ENCODE assay signal across 1 cellular context in the genomic region with DNA sequence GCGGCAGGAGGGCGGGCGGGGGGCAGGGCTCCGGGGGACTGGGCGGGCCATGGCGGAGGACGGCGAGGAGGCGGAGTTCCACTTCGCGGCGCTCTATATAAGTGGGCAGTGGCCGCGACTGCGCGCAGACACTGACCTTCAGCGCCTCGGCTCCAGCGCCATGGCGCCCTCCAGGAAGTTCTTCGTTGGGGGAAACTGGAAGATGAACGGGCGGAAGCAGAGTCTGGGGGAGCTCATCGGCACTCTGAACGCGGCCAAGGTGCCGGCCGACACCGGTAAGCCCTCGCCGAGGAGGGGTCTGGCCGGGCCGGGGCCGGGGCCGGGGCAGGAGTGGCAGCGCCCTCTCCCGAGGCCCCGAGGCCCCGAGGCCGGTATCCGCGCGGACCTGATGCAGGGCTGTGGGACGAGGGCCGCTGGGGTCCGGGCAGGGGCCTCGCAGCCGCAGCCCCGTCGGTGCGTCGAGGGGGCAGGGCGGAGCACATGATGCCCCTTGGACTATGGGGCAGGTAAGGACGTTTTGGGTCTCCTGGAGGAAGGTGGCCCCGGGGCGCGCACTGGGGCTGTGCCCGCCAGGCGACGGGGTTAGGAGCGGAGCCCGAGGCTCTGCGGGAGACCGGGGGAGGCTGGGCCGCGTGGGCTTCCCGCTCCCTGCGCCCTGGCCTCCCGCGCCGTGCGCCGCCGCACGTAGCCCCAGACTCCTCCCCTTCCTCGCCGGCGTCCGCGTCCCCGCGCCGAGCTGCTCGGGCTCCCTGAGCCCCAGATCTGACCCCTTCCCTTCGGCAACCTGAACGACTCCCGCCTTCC.
TF ChIP-seq lines count a peak whose summit lies in the region.

A gene (plus strand): TSS at position 125 of the 804 bp plus-strand sequence. CDS start 36 bp downstream, at position 161.

TF ChIP-seq in HepG2, 621 proteins besides CTCF, POLR2A, EP300 and RAD21 (continued from another document and continues in another):
- TF ChIP-seq, protein P1, sequence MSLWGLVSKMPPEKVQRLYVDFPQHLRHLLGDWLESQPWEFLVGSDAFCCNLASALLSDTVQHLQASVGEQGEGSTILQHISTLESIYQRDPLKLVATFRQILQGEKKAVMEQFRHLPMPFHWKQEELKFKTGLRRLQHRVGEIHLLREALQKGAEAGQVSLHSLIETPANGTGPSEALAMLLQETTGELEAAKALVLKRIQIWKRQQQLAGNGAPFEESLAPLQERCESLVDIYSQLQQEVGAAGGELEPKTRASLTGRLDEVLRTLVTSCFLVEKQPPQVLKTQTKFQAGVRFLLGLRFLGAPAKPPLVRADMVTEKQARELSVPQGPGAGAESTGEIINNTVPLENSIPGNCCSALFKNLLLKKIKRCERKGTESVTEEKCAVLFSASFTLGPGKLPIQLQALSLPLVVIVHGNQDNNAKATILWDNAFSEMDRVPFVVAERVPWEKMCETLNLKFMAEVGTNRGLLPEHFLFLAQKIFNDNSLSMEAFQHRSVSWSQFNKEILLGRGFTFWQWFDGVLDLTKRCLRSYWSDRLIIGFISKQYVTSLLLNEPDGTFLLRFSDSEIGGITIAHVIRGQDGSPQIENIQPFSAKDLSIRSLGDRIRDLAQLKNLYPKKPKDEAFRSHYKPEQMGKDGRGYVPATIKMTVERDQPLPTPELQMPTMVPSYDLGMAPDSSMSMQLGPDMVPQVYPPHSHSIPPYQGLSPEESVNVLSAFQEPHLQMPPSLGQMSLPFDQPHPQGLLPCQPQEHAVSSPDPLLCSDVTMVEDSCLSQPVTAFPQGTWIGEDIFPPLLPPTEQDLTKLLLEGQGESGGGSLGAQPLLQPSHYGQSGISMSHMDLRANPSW (CRISPR knock-in tag; IDR thresholded peaks at IDR 0.05; ENCODE audit: borderline replicate concordance), result no peak
- TF ChIP-seq GTF3A (CRISPR knock-in tag; conservative IDR thresholded peaks at IDR 0.05), result no peak
- TF ChIP-seq PHF20 (CRISPR knock-in tag; IDR thresholded peaks at IDR 0.05), result no peak; the same call in 1 of the 2 replicates
- peak; percentile 43; the same call in 1 of the 2 replicates for TF ChIP-seq NFYC (CRISPR knock-in tag; IDR thresholded peaks at IDR 0.05)
- TF ChIP-seq NKX3-1 (CRISPR knock-in tag; IDR thresholded peaks at IDR 0.05), result 0 out of 2 replicates have a peak, but pooled peaks have one; percentile 31
- TF ChIP-seq RARG (CRISPR knock-in tag; IDR thresholded peaks at IDR 0.05; ENCODE audit: low read depth), result no peak
- TF ChIP-seq ZNF839 (CRISPR knock-in tag; IDR thresholded peaks at IDR 0.05; ENCODE audit: borderline replicate concordance), result no peak
- no peak; the same call in 1 of the 2 replicates for TF ChIP-seq ZNF556 (CRISPR knock-in tag; IDR thresholded peaks at IDR 0.05; ENCODE audit: borderline replicate concordance)
- no peak for TF ChIP-seq TBP (CRISPR knock-in tag; IDR thresholded peaks at IDR 0.05)
- no peak for TF ChIP-seq RCOR2 (CRISPR knock-in tag; IDR thresholded peaks at IDR 0.05)
- TF ChIP-seq, protein P2, sequence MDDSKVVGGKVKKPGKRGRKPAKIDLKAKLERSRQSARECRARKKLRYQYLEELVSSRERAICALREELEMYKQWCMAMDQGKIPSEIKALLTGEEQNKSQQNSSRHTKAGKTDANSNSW (CRISPR knock-in tag; IDR thresholded peaks at IDR 0.05; ENCODE audit: borderline replicate concordance), result peak; percentile 45; the same call in 1 of the 2 replicates
- no peak for TF ChIP-seq ATAD3A (CRISPR knock-in tag; IDR thresholded peaks at IDR 0.05)
- TF ChIP-seq MTF1 (CRISPR knock-in tag; IDR thresholded peaks at IDR 0.05), result peak; percentile 70; the same call in 1 of the 2 replicates
- TF ChIP-seq ZMYM2 (CRISPR knock-in tag; IDR thresholded peaks at IDR 0.05), result no peak
- TF ChIP-seq ZSCAN29 (CRISPR knock-in tag; conservative IDR thresholded peaks at IDR 0.05), result no peak
- TF ChIP-seq ELF4 (CRISPR knock-in tag; IDR thresholded peaks at IDR 0.05; ENCODE audit: borderline replicate concordance), result no peak
- TF ChIP-seq, protein P3, sequence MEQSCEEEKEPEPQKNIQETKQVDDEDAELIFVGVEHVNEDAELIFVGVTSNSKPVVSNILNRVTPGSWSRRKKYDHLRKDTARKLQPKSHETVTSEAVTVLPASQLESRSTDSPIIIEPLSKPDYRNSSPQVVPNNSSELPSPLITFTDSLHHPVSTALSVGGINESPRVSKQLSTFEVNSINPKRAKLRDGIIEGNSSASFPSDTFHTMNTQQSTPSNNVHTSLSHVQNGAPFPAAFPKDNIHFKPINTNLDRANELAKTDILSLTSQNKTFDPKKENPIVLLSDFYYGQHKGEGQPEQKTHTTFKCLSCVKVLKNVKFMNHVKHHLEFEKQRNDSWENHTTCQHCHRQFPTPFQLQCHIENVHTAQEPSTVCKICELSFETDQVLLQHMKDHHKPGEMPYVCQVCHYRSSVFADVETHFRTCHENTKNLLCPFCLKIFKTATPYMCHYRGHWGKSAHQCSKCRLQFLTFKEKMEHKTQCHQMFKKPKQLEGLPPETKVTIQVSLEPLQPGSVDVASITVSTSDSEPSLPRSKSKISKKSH (CRISPR knock-in tag; IDR thresholded peaks at IDR 0.05; ENCODE audit: borderline replicate concordance), result 0 out of 2 replicates have a peak, but pooled peaks have one; percentile 37
- 0 out of 2 replicates have a peak, but pooled peaks have one; percentile 63 for TF ChIP-seq ZFP90 (CRISPR knock-in tag; IDR thresholded peaks at IDR 0.05; ENCODE audit: borderline replicate concordance)
- no peak; the same call in 1 of the 2 replicates for TF ChIP-seq MXD4 (CRISPR knock-in tag; IDR thresholded peaks at IDR 0.05)
- TF ChIP-seq ZNF205 (CRISPR knock-in tag; IDR thresholded peaks at IDR 0.05), result peak; percentile 49; the same call in 1 of the 2 replicates
- no peak for TF ChIP-seq TEAD3 (CRISPR knock-in tag; optimal IDR thresholded peaks at IDR 0.05; ENCODE audit: borderline replicate concordance)
- TF ChIP-seq SMYD3 (CRISPR knock-in tag; IDR thresholded peaks at IDR 0.05), result no peak; the same call in 1 of the 2 replicates
- peak; percentile 93; the same call in 1 of the 2 replicates for TF ChIP-seq ZNF430 (CRISPR knock-in tag; IDR thresholded peaks at IDR 0.05)
- TF ChIP-seq ZFP36 (IDR thresholded peaks at IDR 0.05; ENCODE audit: borderline replicate concordance, low read depth, low read length, partially characterized antibody), result no peak
- peak; percentile 62 for TF ChIP-seq ZNF501 (CRISPR knock-in tag; IDR thresholded peaks at IDR 0.05)
- no peak for TF ChIP-seq ZNF572 (CRISPR knock-in tag; IDR thresholded peaks at IDR 0.05)
- no peak for TF ChIP-seq TBX3 (IDR thresholded peaks at IDR 0.05; ENCODE audit: borderline replicate concordance)
- no peak for TF ChIP-seq STAG1 (CRISPR knock-in tag; IDR thresholded peaks at IDR 0.05)
- TF ChIP-seq, protein P4, sequence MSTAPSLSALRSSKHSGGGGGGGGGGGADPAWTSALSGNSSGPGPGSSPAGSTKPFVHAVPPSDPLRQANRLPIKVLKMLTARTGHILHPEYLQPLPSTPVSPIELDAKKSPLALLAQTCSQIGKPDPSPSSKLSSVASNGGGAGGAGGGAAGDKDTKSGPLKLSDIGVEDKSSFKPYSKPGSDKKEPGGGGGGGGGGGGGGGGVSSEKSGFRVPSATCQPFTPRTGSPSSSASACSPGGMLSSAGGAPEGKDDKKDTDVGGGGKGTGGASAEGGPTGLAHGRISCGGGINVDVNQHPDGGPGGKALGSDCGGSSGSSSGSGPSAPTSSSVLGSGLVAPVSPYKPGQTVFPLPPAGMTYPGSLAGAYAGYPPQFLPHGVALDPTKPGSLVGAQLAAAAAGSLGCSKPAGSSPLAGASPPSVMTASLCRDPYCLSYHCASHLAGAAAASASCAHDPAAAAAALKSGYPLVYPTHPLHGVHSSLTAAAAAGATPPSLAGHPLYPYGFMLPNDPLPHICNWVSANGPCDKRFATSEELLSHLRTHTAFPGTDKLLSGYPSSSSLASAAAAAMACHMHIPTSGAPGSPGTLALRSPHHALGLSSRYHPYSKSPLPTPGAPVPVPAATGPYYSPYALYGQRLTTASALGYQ (CRISPR knock-in tag; IDR thresholded peaks at IDR 0.05), result 0 out of 2 replicates have a peak, but pooled peaks have one; percentile 35
- TF ChIP-seq CEBPB (IDR thresholded peaks at IDR 0.05; ENCODE audit: borderline replicate concordance, low read depth, low read length), result no peak
- TF ChIP-seq, protein P5, sequence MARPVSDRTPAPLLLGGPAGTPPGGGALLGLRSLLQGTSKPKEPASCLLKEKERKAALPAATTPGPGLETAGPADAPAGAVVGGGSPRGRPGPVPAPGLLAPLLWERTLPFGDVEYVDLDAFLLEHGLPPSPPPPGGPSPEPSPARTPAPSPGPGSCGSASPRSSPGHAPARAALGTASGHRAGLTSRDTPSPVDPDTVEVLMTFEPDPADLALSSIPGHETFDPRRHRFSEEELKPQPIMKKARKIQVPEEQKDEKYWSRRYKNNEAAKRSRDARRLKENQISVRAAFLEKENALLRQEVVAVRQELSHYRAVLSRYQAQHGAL (CRISPR knock-in tag; IDR thresholded peaks at IDR 0.05; ENCODE audit: not compliant biosample characterization), result no peak
- TF ChIP-seq NFYB (CRISPR knock-in tag; IDR thresholded peaks at IDR 0.05), result 0 out of 2 replicates have a peak, but pooled peaks have one; percentile 29
- TF ChIP-seq HNRNPLL (IDR thresholded peaks at IDR 0.05; ENCODE audit: low read depth, low read length, poor library complexity, severe bottlenecking), result peak; percentile 71
- no peak for TF ChIP-seq NFIC (IDR thresholded peaks at IDR 0.05; ENCODE audit: low read length)
- TF ChIP-seq, protein P6, sequence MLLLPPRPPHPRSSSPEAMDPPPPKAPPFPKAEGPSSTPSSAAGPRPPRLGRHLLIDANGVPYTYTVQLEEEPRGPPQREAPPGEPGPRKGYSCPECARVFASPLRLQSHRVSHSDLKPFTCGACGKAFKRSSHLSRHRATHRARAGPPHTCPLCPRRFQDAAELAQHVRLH (CRISPR knock-in tag; IDR thresholded peaks at IDR 0.05; ENCODE audit: borderline replicate concordance, low read depth), result peak; percentile 85; the same call in 1 of the 2 replicates
- no peak for TF ChIP-seq ZNF75D (CRISPR knock-in tag; IDR thresholded peaks at IDR 0.05; ENCODE audit: borderline replicate concordance)
- TF ChIP-seq, protein P7, sequence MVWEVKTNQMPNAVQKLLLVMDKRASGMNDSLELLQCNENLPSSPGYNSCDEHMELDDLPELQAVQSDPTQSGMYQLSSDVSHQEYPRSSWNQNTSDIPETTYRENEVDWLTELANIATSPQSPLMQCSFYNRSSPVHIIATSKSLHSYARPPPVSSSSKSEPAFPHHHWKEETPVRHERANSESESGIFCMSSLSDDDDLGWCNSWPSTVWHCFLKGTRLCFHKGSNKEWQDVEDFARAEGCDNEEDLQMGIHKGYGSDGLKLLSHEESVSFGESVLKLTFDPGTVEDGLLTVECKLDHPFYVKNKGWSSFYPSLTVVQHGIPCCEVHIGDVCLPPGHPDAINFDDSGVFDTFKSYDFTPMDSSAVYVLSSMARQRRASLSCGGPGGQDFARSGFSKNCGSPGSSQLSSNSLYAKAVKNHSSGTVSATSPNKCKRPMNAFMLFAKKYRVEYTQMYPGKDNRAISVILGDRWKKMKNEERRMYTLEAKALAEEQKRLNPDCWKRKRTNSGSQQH (CRISPR knock-in tag; IDR thresholded peaks at IDR 0.05; ENCODE audit: low read depth), result peak; percentile 61
- TF ChIP-seq NPAS2 (CRISPR knock-in tag; IDR thresholded peaks at IDR 0.05; ENCODE audit: borderline replicate concordance), result no peak
- TF ChIP-seq ZNF256 (CRISPR knock-in tag; conservative IDR thresholded peaks at IDR 0.05), result 0 out of 2 replicates have a peak, but pooled peaks have one; percentile 10
- TF ChIP-seq ONECUT2 (CRISPR knock-in tag; IDR thresholded peaks at IDR 0.05), result no peak
- TF ChIP-seq ARNT (IDR thresholded peaks at IDR 0.05), result no peak
- no peak; the same call in 1 of the 2 replicates for TF ChIP-seq ZNF235 (CRISPR knock-in tag; IDR thresholded peaks at IDR 0.05; ENCODE audit: borderline replicate concordance)
- no peak for TF ChIP-seq CBFB (CRISPR knock-in tag; IDR thresholded peaks at IDR 0.05)
- TF ChIP-seq, protein P8, sequence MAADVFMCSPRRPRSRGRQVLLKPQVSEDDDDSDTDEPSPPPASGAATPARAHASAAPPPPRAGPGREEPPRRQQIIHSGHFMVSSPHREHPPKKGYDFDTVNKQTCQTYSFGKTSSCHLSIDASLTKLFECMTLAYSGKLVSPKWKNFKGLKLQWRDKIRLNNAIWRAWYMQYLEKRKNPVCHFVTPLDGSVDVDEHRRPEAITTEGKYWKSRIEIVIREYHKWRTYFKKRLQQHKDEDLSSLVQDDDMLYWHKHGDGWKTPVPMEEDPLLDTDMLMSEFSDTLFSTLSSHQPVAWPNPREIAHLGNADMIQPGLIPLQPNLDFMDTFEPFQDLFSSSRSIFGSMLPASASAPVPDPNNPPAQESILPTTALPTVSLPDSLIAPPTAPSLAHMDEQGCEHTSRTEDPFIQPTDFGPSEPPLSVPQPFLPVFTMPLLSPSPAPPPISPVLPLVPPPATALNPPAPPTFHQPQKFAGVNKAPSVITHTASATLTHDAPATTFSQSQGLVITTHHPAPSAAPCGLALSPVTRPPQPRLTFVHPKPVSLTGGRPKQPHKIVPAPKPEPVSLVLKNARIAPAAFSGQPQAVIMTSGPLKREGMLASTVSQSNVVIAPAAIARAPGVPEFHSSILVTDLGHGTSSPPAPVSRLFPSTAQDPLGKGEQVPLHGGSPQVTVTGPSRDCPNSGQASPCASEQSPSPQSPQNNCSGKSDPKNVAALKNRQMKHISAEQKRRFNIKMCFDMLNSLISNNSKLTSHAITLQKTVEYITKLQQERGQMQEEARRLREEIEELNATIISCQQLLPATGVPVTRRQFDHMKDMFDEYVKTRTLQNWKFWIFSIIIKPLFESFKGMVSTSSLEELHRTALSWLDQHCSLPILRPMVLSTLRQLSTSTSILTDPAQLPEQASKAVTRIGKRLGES (CRISPR knock-in tag; IDR thresholded peaks at IDR 0.05; ENCODE audit: borderline replicate concordance), result no peak
- 0 out of 2 replicates have a peak, but pooled peaks have one; percentile 5 for TF ChIP-seq MTA1 (CRISPR knock-in tag; IDR thresholded peaks at IDR 0.05; ENCODE audit: borderline replicate concordance)
- TF ChIP-seq GATAD1 (CRISPR knock-in tag; IDR thresholded peaks at IDR 0.05), result peak; percentile 39; the same call in 1 of the 2 replicates
- TF ChIP-seq, protein P9, sequence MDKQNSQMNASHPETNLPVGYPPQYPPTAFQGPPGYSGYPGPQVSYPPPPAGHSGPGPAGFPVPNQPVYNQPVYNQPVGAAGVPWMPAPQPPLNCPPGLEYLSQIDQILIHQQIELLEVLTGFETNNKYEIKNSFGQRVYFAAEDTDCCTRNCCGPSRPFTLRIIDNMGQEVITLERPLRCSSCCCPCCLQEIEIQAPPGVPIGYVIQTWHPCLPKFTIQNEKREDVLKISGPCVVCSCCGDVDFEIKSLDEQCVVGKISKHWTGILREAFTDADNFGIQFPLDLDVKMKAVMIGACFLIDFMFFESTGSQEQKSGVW (CRISPR knock-in tag; IDR thresholded peaks at IDR 0.05; ENCODE audit: borderline replicate concordance), result no peak
- peak; percentile 57; the same call in 1 of the 2 replicates for TF ChIP-seq ZNF44 (CRISPR knock-in tag; IDR thresholded peaks at IDR 0.05)
- no peak; the same call in 1 of the 2 replicates for TF ChIP-seq SAFB2 (CRISPR knock-in tag; IDR thresholded peaks at IDR 0.05; ENCODE audit: borderline replicate concordance, low read depth)
